Comparison of ENCODE assay signal across 10 cellular contexts in the genomic region with DNA sequence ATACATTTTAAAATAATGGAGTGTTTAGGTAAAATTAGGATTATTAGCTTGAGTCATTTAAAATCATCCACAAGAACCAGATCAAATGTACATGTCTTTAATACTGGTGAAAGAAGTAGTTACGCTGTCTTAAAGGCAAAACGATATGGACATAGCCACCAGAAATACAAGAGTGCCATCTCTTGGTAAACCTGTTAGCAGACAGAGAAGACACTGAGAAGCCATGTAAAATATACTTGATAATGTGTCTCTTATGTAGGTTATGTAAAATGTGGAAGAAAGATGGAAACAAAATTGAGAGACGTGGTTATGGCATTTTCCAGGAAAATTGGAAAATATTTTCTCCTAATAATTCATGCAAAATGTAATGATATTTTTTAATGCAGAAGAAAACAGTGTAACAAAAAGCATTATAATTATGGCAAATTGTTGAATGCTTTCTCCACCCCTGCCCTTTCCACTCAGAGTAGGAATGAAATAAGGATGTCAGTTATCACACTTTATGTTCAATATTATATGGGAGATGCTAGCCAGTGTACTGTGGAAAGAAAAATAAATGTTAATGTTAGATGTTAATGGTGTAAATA. TPM values are rescaled to one million over a fixed set of nuclear protein-coding genes. Genes with fewer than 3 reads are reported as not detected.
DNase-seq lines count a peak whose midpoint lies in the region; ATAC-seq and TF ChIP-seq lines count a peak whose summit lies in the region.
"Had no signal": no experiment of that assay in that cellular context is flagged by ENCODE, and none has a peak within 500 bp of the region (broad histone marks: within the 10 kb centered on the region; RNA-seq: fewer than 3 reads in every experiment).

No MANE protein-coding gene starts in this region.

- peaks cover 0 to 7% (median 0%) of the 10 kb centered on the region in 5 donors for H3K36me3 Mint-ChIP-seq in naive thymus-derived CD4-positive, alpha-beta T cell

- CTCF ChIA-PET in naive thymus-derived CD4-positive, alpha-beta T cell (lab: Charles Lee), result interaction anchor here (2.2 kb wide), 1 partner anchor 223 kb away, joined by 9 read pairs; no protein-coding TSS in a partner anchor

- H3K27ac ChIP-seq in naive thymus-derived CD4-positive, alpha-beta T cell (ENCODE audit: low read depth, low read length), result no peak overlapping the region

- no peaks in the 10 kb centered on the region for H3K9me3 ChIP-seq in naive thymus-derived CD4-positive, alpha-beta T cell (ENCODE audit: control insufficient read depth in 2 of 3, low read length in 3 of 3)

- peaks cover 0 to 10% (median 6%) of the 10 kb centered on the region in 11 donors for H3K9me3 Mint-ChIP-seq in naive thymus-derived CD4-positive, alpha-beta T cell

- H3K4me3 Mint-ChIP-seq in naive thymus-derived CD4-positive, alpha-beta T cell, result no peak overlapping the region

- DNase-seq in AG09309 (ENCODE audit: low read depth), result peak; percentile 35
- DNase-seq in NCI-H524 treated with DMSO at 0.1 percent for 48 hours (lab: John Stamatoyannopoulos, UW), result peak; percentile 15
- DNase-seq in T47D (ENCODE audit: low read depth in 1 of 2, low spot score in 1 of 2), result peak; percentile 23 to 76
- peak in 6 of 9 donors; percentile 11 to 42 (median 27) for DNase-seq in naive thymus-derived CD4-positive, alpha-beta T cell
- DNase-seq in activated gamma-delta T cell treated with Interleukin-2 at 50 U/mL for 16 hours, result no peak

- peaks cover 0 to 3% (median 0%) of the 10 kb centered on the region in 5 donors for H3K27me3 Mint-ChIP-seq in naive thymus-derived CD4-positive, alpha-beta T cell

- no peaks in the 10 kb centered on the region for H3K4me1 ChIP-seq in naive thymus-derived CD4-positive, alpha-beta T cell (ENCODE audit: control insufficient read depth in 2 of 2, insufficient read depth in 2 of 2, low read length in 2 of 2)

- H3K36me3 ChIP-seq in naive thymus-derived CD4-positive, alpha-beta T cell (ENCODE audit: control insufficient read depth in 2 of 3, insufficient read depth in 3 of 3, low read length in 3 of 3), result no peaks in the 10 kb centered on the region

- H3K27me3 ChIP-seq in naive thymus-derived CD4-positive, alpha-beta T cell (ENCODE audit: control insufficient read depth in 2 of 2, insufficient read depth in 2 of 2, low read length in 2 of 2), result no peaks in the 10 kb centered on the region

- POLR2A ChIA-PET in naive thymus-derived CD4-positive, alpha-beta T cell (lab: Charles Lee), result no interaction called here

- H3K27ac Mint-ChIP-seq in naive thymus-derived CD4-positive, alpha-beta T cell, result no peak overlapping the region

- in situ Hi-C loops in T47D (cut with HindIII; ENCODE audit: low pct_unique_long_range_greater_than_20kb, low sequenced_read_pairs), result no loop called here

- peak; percentile 62 for ATAC-seq in naive thymus-derived CD4-positive, alpha-beta T cell
- ATAC-seq in GM18511 (IDR thresholded peaks at IDR 0.05; ENCODE audit: unreplicated experiment) (no peak), GM19035 (IDR thresholded peaks at IDR 0.05; ENCODE audit: unreplicated experiment) (no peak)

- H3K4me3 ChIP-seq in AG09309 (ENCODE audit: control insufficient read depth, low read depth, low read length), result no peak overlapping the region
- no peak overlapping the region for H3K4me3 ChIP-seq in naive thymus-derived CD4-positive, alpha-beta T cell (ENCODE audit: low read length)

- intact Hi-C loops in naive thymus-derived CD4-positive, alpha-beta T cell (cut with micrococcal nuclease), result loop anchor here (1.0 to 5.0 kb wide), 6 partner anchors 154 to 719 kb away; no protein-coding TSS in a partner anchor

- H3K4me1 Mint-ChIP-seq in naive thymus-derived CD4-positive, alpha-beta T cell, result peaks cover 4 to 26% (median 7%) of the 10 kb centered on the region in 7 donors

- TF ChIP-seq CTCF in AG09309 (IDR thresholded peaks at IDR 0.05; ENCODE audit: control insufficient read depth, insufficient read depth, low read depth, low read length, missing control alignments) (peak; percentile 56), GM12874 (IDR thresholded peaks at IDR 0.05; ENCODE audit: insufficient read depth, low read depth, low read length) (peak; percentile 42; the same call in 1 of the 2 replicates)

RNA-seq across cellular contexts. Expression of gene SLC17A2, which starts 12.2 kb away (rescaled TPM):
- under 1 TPM in 1 of 5 experiments, not detected in 4; 0.15 TPM for total RNA-seq in naive thymus-derived CD4-positive, alpha-beta T cell
- not detected for polyA plus RNA-seq in naive thymus-derived CD4-positive, alpha-beta T cell
- total RNA-seq: temporal lobe had no signal
- polyA plus RNA-seq: esophagus had no signal

RNA-seq across cellular contexts. Expression of gene TRIM38, which starts 19.9 kb away (rescaled TPM):
- total RNA-seq in naive thymus-derived CD4-positive, alpha-beta T cell, result 10 to 100 TPM; 17.4 to 32.8 (median 29.9) TPM
- polyA plus RNA-seq in naive thymus-derived CD4-positive, alpha-beta T cell, result 1 to 10 TPM; 4.4 to 9.5 TPM
